ENCODE assay signal across 11 cellular contexts in the genomic region with DNA sequence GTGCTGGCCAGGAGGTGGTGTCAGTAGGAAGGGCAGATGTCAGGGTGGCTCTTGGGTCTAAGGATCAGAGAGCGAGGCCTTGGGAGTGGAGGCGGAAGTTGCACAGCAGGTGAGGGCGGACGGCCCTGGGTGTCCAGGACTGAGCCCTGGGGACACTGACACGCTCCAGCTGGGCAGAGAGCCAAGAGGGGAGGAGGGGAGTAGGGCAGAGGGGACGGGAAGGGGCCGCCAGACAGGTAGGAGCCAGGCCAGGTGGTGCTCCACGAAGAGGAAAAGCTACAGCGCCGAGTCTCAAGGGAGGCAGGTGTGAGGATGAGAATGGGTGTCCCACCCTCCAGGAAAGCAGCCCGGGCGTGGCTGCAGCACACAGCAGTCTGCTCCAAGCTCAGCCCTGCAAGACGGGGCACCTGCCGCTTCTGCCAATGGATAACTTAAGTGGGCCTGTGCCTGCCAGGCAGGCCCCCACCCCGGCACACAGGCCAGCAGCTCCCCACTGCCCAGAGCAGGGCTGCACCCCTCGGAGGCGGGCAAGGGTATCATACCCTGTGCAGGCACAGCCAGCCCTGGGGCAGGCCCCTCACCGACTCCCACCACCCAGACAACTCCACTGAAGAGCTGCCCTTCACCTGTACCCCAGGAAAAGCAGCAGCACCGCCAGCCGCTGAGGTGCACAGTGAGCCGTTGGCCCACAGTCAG. TPM values are rescaled to one million over a fixed set of nuclear protein-coding genes. Genes with fewer than 3 reads are reported as not detected.
DNase-seq lines count a peak whose midpoint lies in the region; ATAC-seq and TF ChIP-seq lines count a peak whose summit lies in the region.
"Had no signal": no experiment of that assay in that cellular context is flagged by ENCODE, and none has a peak within 500 bp of the region (broad histone marks: within the 10 kb centered on the region; RNA-seq: fewer than 3 reads in every experiment).

No MANE protein-coding gene starts in this region.

- DNase-seq in left ventricle myocardium inferior (no peak), right atrium auricular region (ENCODE audit: low spot score) (no peak), NCI-H526 treated with DMSO at 0.1 percent for 48 hours (lab: John Stamatoyannopoulos, UW) (peak; percentile 84), esophagus squamous epithelium (lab: John Stamatoyannopoulos, UW) (no peak), testis (no peak), epidermal melanocyte (ENCODE audit: insufficient read length, low spot score) (no peak)
- DNase-seq: activated CD4-positive, alpha-beta T cell treated with anti-CD3 and anti-CD28 coated beads for 48 hours; Karpas-422; stimulated activated CD4-positive, alpha-beta T cell treated with anti-CD3 and anti-CD28 coated beads, Interleukin-1b, Interleukin-23, amount 100 ng/mL, for 48 hours had no signal

- intact Hi-C loops in left ventricle myocardium inferior (cut with micrococcal nuclease) (no loop called here), esophagus squamous epithelium (cut with DNase I) (no loop called here), testis (cut with DNase I; ENCODE audit: low total_unique reads) (no loop called here)

- peak overlapping the region; percentile 51 for H3K4me3 ChIP-seq in left ventricle myocardium inferior
- no peak overlapping the region for H3K4me3 ChIP-seq in right atrium auricular region
- peak overlapping the region; percentile 6 to 44 (median 27) for H3K4me3 ChIP-seq in esophagus squamous epithelium
- no peak overlapping the region for H3K4me3 ChIP-seq in testis

- ATAC-seq in GM21526 (IDR thresholded peaks at IDR 0.05; ENCODE audit: low FRiP score, unreplicated experiment), result no peak
- no peak for ATAC-seq in HG03108 (IDR thresholded peaks at IDR 0.05; ENCODE audit: unreplicated experiment)

- H3K27me3 ChIP-seq in left ventricle myocardium inferior (ENCODE audit: low read depth), result no peaks in the 10 kb centered on the region
- no peaks in the 10 kb centered on the region for H3K27me3 ChIP-seq in right atrium auricular region
- H3K27me3 ChIP-seq in esophagus squamous epithelium, result no peaks in the 10 kb centered on the region
- H3K27me3 ChIP-seq in testis, result no peaks in the 10 kb centered on the region

- H3K4me1 ChIP-seq in left ventricle myocardium inferior (peaks cover 83% of the 10 kb centered on the region), right atrium auricular region (peaks cover 0 to 65% of the 10 kb centered on the region in 2 donors), esophagus squamous epithelium (peaks cover 56 to 83% (median 58%) of the 10 kb centered on the region in 3 donors), testis (peaks cover 24% of the 10 kb centered on the region)

- no peaks in the 10 kb centered on the region for H3K9me3 ChIP-seq in left ventricle myocardium inferior (replicated peaks)
- no peaks in the 10 kb centered on the region for H3K9me3 ChIP-seq in right atrium auricular region
- H3K9me3 ChIP-seq in esophagus squamous epithelium, result no peaks in the 10 kb centered on the region
- H3K9me3 ChIP-seq in testis, result no peaks in the 10 kb centered on the region

- WGBS in esophagus squamous epithelium, 2 donors, result 48% methylated on average over 14 to 15 of the region's 21 CpGs
- 85 to 88% methylated on average over 19 to 21 of the region's 21 CpGs for WGBS in testis, 2 donors

- no peak for TF ChIP-seq POLR2A in esophagus squamous epithelium (IDR thresholded peaks at IDR 0.05)
- TF ChIP-seq POLR2A in testis (IDR thresholded peaks at IDR 0.05), result no peak

- H3K36me3 ChIP-seq in left ventricle myocardium inferior, result peaks cover 19% of the 10 kb centered on the region
- peaks cover 4% of the 10 kb centered on the region for H3K36me3 ChIP-seq in right atrium auricular region
- peaks cover 3 to 30% (median 8%) of the 10 kb centered on the region in 3 donors for H3K36me3 ChIP-seq in esophagus squamous epithelium
- no peaks in the 10 kb centered on the region for H3K36me3 ChIP-seq in testis (ENCODE audit: low read depth, missing control alignments)

- H3K27ac ChIP-seq in left ventricle myocardium inferior (replicated peaks) (peak overlapping the region; percentile 92), right atrium auricular region (no peak overlapping the region), esophagus squamous epithelium (peak overlapping the region; percentile 58 to 87 (median 80)), testis (no peak overlapping the region)

- TF ChIP-seq CTCF in left ventricle myocardium inferior (IDR thresholded peaks at IDR 0.05; ENCODE audit: borderline replicate concordance) (no peak), right atrium auricular region (IDR thresholded peaks at IDR 0.05) (no peak), esophagus squamous epithelium (IDR thresholded peaks at IDR 0.05) (no peak), testis (IDR thresholded peaks at IDR 0.05) (no peak)

RNA-seq across cellular contexts. Expression of a gene that starts 4.9 kb away (rescaled TPM):
- total RNA-seq in left ventricle myocardium inferior (18.0 TPM), right atrium auricular region (1 to 10 TPM; 6.4 to 6.8 TPM), esophagus squamous epithelium (10 to 100 TPM; 13.0 to 34.2 (median 15.8) TPM), testis (10 to 100 TPM; 25.9 to 35.2 TPM)
- 17.2 TPM for polyA plus RNA-seq in testis (ENCODE audit: insufficient read depth, low read depth, low replicate concordance)

RNA-seq across cellular contexts. Expression of a gene that starts 7.2 kb away (rescaled TPM):
- total RNA-seq in left ventricle myocardium inferior (72.3 TPM), right atrium auricular region (10 to 100 TPM; 67.1 to 72.0 TPM), esophagus squamous epithelium (100 to 1,000 TPM in 2 of 4 donors, 10 to 100 TPM in 2; 67.1 to 124 (median 96.7) TPM), testis (100 to 1,000 TPM; 134 to 137 TPM)
- 211 TPM for polyA plus RNA-seq in testis (ENCODE audit: insufficient read depth, low read depth, low replicate concordance)

RNA-seq across cellular contexts. Expression of a gene that starts 7.3 kb away (rescaled TPM):
- total RNA-seq in left ventricle myocardium inferior (34.7 TPM), right atrium auricular region (10 to 100 TPM; 10.8 to 12.1 TPM), esophagus squamous epithelium (10 to 100 TPM; 14.0 to 34.1 (median 25.1) TPM), testis (10 to 100 TPM; 91.0 to 98.5 TPM)
- 80.6 TPM for polyA plus RNA-seq in testis (ENCODE audit: insufficient read depth, low read depth, low replicate concordance)

RNA-seq across cellular contexts. Expression of a gene that starts 9.8 kb away (rescaled TPM):
- total RNA-seq in left ventricle myocardium inferior, result 47.6 TPM
- total RNA-seq in right atrium auricular region, result 10 to 100 TPM; 31.4 to 33.9 TPM
- 10 to 100 TPM; 19.4 to 29.6 (median 25.4) TPM for total RNA-seq in esophagus squamous epithelium
- total RNA-seq in testis, result 10 to 100 TPM; 48.0 to 51.2 TPM
- polyA plus RNA-seq in testis (ENCODE audit: insufficient read depth, low read depth, low replicate concordance), result 36.3 TPM

RNA-seq across cellular contexts. Expression of a gene that starts 9.8 kb away (rescaled TPM):
- 6.5 TPM for total RNA-seq in left ventricle myocardium inferior
- total RNA-seq in right atrium auricular region, result 1 to 10 TPM; 6.6 TPM
- 10 to 100 TPM in 1 of 4 donors, 1 to 10 TPM in 3; 5.3 to 11.2 (median 7.7) TPM for total RNA-seq in esophagus squamous epithelium
- total RNA-seq in testis, result 10 to 100 TPM; 27.5 to 29.1 TPM
- 21.9 TPM for polyA plus RNA-seq in testis (ENCODE audit: insufficient read depth, low read depth, low replicate concordance)

Comparison
In these comparisons a context has a peak if more than half of its experiments do, and no peak if none do; other contexts are left out.
1. H3K27ac ChIP-seq: peak in left ventricle myocardium inferior (single experiment) and esophagus squamous epithelium (4 of 4); none in right atrium auricular region (0 of 2) and testis (0 of 2).
2. H3K4me3 ChIP-seq: peak in left ventricle myocardium inferior (single experiment) and esophagus squamous epithelium (4 of 4); none in right atrium auricular region (0 of 2) and testis (0 of 2).